ENCODE assay signal across 1 cellular context in the genomic region with DNA sequence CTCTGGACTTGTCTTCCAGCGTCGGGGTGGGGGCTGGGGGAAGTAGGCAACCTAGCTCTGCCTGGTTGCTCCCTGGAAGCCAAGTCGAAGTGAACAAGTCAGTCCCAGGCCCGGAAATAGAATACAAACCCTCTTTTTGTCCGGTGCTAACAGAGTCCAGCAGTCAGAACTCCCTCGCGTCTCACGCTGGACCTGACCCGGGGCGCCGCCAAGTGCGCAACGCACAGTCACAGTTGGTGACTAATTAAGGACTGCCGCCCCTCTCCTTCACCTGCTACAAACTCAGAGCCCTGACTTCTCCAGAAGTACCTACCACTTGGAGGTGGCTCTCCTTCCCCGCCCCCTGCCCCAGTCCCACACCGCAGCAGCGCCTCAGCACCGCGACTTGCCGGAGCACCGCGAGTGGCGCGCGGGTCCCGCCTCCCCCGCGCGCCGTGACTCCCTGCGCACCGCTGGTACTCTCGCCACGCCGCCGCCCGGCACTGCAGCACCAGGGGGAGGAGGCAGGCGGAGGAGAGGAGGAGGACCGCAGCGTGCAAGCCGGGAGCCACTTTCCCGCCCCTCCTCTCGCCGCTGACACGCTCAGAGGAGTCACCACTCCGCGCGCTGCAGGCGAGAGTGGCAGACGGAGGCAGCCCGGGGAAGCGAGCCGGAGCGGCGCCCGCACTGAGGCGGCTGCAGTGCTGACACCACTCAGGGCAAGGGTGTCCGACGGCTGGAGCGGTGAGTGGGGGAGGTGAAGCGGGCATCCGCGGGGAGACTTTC.
TF ChIP-seq lines count a peak whose summit lies in the region.

A gene with protein sequence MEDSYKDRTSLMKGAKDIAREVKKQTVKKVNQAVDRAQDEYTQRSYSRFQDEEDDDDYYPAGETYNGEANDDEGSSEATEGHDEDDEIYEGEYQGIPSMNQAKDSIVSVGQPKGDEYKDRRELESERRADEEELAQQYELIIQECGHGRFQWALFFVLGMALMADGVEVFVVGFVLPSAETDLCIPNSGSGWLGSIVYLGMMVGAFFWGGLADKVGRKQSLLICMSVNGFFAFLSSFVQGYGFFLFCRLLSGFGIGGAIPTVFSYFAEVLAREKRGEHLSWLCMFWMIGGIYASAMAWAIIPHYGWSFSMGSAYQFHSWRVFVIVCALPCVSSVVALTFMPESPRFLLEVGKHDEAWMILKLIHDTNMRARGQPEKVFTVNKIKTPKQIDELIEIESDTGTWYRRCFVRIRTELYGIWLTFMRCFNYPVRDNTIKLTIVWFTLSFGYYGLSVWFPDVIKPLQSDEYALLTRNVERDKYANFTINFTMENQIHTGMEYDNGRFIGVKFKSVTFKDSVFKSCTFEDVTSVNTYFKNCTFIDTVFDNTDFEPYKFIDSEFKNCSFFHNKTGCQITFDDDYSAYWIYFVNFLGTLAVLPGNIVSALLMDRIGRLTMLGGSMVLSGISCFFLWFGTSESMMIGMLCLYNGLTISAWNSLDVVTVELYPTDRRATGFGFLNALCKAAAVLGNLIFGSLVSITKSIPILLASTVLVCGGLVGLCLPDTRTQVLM (plus strand): TSS at position 594 of the 765 bp plus-strand sequence. CDS start 48,368 bp downstream, outside the sequence.

TF ChIP-seq in HEK293, 187 proteins besides CTCF, POLR2A, EP300 and RAD21 (continued from another document and continues in another):
- TF ChIP-seq ATF2 (tag by site-specific recombination; IDR thresholded peaks at IDR 0.05; ENCODE audit: low read depth) (no peak), ZNF830 (tag by site-specific recombination; IDR thresholded peaks at IDR 0.05; ENCODE audit: low read depth) (no peak), ZNF121 (tag by site-specific recombination; IDR thresholded peaks at IDR 0.05) (no peak), ZNF423 (tag by site-specific recombination; IDR thresholded peaks at IDR 0.05) (no peak), SALL2 (tag by site-specific recombination; IDR thresholded peaks at IDR 0.05; ENCODE audit: borderline replicate concordance) (no peak), ZNF449 (tag by site-specific recombination; IDR thresholded peaks at IDR 0.05) (no peak), ZNF169 (tag by site-specific recombination; IDR thresholded peaks at IDR 0.05) (no peak), ZNF48 (tag by site-specific recombination; IDR thresholded peaks at IDR 0.05) (no peak), ZNF202 (tag by site-specific recombination; IDR thresholded peaks at IDR 0.05; ENCODE audit: borderline replicate concordance) (no peak), ZNF792 (tag by site-specific recombination; IDR thresholded peaks at IDR 0.05) (0 out of 2 replicates have a peak, but pooled peaks have one; percentile 9), ZNF114 (tag by site-specific recombination; IDR thresholded peaks at IDR 0.05) (no peak), ZBTB48 (tag by site-specific recombination; IDR thresholded peaks at IDR 0.05) (no peak), KLF17 (tag by site-specific recombination; IDR thresholded peaks at IDR 0.05) (0 out of 2 replicates have a peak, but pooled peaks have one; percentile 28), ZNF354C (tag by site-specific recombination; IDR thresholded peaks at IDR 0.05; ENCODE audit: borderline replicate concordance, low read depth) (no peak), ZBTB26 (tag by site-specific recombination; optimal IDR thresholded peaks at IDR 0.05) (peak; percentile 90), ZNF768 (tag by site-specific recombination; IDR thresholded peaks at IDR 0.05) (no peak), ELK4 (IDR thresholded peaks at IDR 0.05; ENCODE audit: borderline replicate concordance, low read depth, low read length) (no peak), ZNF692 (tag by site-specific recombination; IDR thresholded peaks at IDR 0.05) (peak; percentile 66; the same call in 1 of the 2 replicates), KLF9 (tag by site-specific recombination; IDR thresholded peaks at IDR 0.05; ENCODE audit: low read depth) (0 out of 2 replicates have a peak, but pooled peaks have one; percentile 29), ZNF416 (tag by site-specific recombination; IDR thresholded peaks at IDR 0.05) (no peak), ZNF335 (tag by site-specific recombination; conservative IDR thresholded peaks at IDR 0.05) (peak; percentile 78), ZNF155 (tag by site-specific recombination; IDR thresholded peaks at IDR 0.05) (no peak), ZNF266 (tag by site-specific recombination; IDR thresholded peaks at IDR 0.05; ENCODE audit: low read depth) (no peak), ZBTB7A (tag by site-specific recombination; IDR thresholded peaks at IDR 0.05; ENCODE audit: low read depth) (no peak), ZNF37A (tag by site-specific recombination; IDR thresholded peaks at IDR 0.05) (no peak), SCRT1 (tag by site-specific recombination; IDR thresholded peaks at IDR 0.05; ENCODE audit: borderline replicate concordance) (no peak), PRDM6 (tag by site-specific recombination; IDR thresholded peaks at IDR 0.05) (no peak), SP3 (tag by site-specific recombination; IDR thresholded peaks at IDR 0.05) (peak; percentile 56; the same call in 1 of the 2 replicates), ZNF561 (tag by site-specific recombination; IDR thresholded peaks at IDR 0.05; ENCODE audit: borderline replicate concordance) (peak; percentile 39; the same call in 1 of the 2 replicates), HOXC10 (CRISPR knock-in tag; IDR thresholded peaks at IDR 0.05) (no peak), MZF1 (tag by site-specific recombination; IDR thresholded peaks at IDR 0.05; ENCODE audit: borderline replicate concordance) (no peak), YY2 (tag by site-specific recombination; IDR thresholded peaks at IDR 0.05) (no peak), ZNF660 (tag by site-specific recombination; IDR thresholded peaks at IDR 0.05) (no peak), ZNF433 (tag by site-specific recombination; IDR thresholded peaks at IDR 0.05; ENCODE audit: low read depth) (no peak), KLF10 (tag by site-specific recombination; IDR thresholded peaks at IDR 0.05) (no peak), ZNF175 (tag by site-specific recombination; IDR thresholded peaks at IDR 0.05) (no peak)
- TF ChIP-seq, protein P1, sequence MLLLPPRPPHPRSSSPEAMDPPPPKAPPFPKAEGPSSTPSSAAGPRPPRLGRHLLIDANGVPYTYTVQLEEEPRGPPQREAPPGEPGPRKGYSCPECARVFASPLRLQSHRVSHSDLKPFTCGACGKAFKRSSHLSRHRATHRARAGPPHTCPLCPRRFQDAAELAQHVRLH (tag by site-specific recombination; IDR thresholded peaks at IDR 0.05), result no peak
- TF ChIP-seq, protein P2, sequence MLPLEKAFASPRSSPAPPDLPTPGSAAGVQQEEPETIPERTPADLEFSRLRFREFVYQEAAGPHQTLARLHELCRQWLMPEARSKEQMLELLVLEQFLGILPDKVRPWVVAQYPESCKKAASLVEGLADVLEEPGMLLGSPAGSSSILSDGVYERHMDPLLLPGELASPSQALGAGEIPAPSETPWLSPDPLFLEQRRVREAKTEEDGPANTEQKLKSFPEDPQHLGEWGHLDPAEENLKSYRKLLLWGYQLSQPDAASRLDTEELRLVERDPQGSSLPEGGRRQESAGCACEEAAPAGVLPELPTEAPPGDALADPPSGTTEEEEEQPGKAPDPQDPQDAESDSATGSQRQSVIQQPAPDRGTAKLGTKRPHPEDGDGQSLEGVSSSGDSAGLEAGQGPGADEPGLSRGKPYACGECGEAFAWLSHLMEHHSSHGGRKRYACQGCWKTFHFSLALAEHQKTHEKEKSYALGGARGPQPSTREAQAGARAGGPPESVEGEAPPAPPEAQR (tag by site-specific recombination; IDR thresholded peaks at IDR 0.05), result no peak
- TF ChIP-seq, protein P3, sequence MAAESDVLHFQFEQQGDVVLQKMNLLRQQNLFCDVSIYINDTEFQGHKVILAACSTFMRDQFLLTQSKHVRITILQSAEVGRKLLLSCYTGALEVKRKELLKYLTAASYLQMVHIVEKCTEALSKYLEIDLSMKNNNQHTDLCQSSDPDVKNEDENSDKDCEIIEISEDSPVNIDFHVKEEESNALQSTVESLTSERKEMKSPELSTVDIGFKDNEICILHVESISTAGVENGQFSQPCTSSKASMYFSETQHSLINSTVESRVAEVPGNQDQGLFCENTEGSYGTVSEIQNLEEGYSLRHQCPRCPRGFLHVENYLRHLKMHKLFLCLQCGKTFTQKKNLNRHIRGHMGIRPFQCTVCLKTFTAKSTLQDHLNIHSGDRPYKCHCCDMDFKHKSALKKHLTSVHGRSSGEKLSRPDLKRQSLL (tag by site-specific recombination; IDR thresholded peaks at IDR 0.05), result no peak
- TF ChIP-seq, protein P4, sequence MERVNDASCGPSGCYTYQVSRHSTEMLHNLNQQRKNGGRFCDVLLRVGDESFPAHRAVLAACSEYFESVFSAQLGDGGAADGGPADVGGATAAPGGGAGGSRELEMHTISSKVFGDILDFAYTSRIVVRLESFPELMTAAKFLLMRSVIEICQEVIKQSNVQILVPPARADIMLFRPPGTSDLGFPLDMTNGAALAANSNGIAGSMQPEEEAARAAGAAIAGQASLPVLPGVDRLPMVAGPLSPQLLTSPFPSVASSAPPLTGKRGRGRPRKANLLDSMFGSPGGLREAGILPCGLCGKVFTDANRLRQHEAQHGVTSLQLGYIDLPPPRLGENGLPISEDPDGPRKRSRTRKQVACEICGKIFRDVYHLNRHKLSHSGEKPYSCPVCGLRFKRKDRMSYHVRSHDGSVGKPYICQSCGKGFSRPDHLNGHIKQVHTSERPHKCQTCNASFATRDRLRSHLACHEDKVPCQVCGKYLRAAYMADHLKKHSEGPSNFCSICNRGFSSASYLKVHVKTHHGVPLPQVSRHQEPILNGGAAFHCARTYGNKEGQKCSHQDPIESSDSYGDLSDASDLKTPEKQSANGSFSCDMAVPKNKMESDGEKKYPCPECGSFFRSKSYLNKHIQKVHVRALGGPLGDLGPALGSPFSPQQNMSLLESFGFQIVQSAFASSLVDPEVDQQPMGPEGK (tag by site-specific recombination; IDR thresholded peaks at IDR 0.05), result peak; percentile 39
